In the genomic region with DNA sequence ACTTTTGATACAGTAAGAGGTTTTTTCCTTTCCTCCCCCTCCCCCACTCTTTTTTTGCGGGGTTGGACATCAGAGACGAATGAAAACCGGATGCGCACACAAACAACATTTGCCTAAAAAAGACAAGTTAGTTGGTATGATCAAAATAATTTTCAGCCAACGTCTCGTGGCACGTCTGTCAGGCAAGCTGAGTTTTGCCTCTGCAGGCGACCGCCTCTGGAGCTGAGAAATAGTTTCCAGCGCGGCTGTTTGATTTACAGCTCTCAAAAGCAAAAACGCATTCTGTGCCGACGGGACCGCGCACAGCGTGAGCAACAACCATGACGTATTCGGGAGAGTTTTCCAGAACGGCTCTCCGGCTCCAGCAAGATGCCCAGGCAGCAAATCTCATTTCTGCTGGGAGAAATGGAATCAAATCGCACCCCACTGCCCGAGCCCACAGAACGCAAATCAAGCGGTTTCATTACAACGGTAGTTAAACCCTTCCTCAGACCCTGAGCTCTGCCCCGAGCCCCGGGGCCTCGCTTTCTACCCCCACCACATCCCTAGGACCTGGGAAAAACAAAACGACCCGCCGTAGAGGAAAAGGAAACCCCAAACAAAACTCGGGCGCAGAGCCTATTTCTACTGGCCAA, we compare ENCODE assay signal across 8 cellular contexts. TPM values are rescaled to one million over a fixed set of nuclear protein-coding genes. Genes with fewer than 3 reads are reported as not detected.
DNase-seq lines count a peak whose midpoint lies in the region; ATAC-seq, FAIRE-seq and TF ChIP-seq lines count a peak whose summit lies in the region.

No MANE protein-coding gene starts in this region.

- no peak for TF ChIP-seq CTCF in C4-2B (conservative IDR thresholded peaks at IDR 0.05)

- H3K36me3 Mint-ChIP-seq in T-helper 17 cell (ENCODE audit: low read depth), result no peaks in the 10 kb centered on the region

- no peak overlapping the region for H3K27ac Mint-ChIP-seq in T-helper 17 cell

- H3K4me3 Mint-ChIP-seq in T-helper 17 cell, result no peak overlapping the region

- TF ChIP-seq POLR2A in GM12892 (IDR thresholded peaks at IDR 0.05; ENCODE audit: low read depth, low read length), result no peak; the same call in 1 of the 2 replicates

- H3K27me3 Mint-ChIP-seq in T-helper 17 cell, result no peaks in the 10 kb centered on the region

- H3K9me3 ChIP-seq in T-helper 17 cell (ENCODE audit: control insufficient read depth, low read length, poor library complexity, severe bottlenecking), result no peaks in the 10 kb centered on the region

- H3K27ac ChIP-seq in C4-2B, result peak overlapping the region; percentile 82

- FAIRE-seq in GM12892 (lab: Jason Lieb, UNC), result no peak

- ATAC-seq in GM21367 (IDR thresholded peaks at IDR 0.05; ENCODE audit: unreplicated experiment) (peak; percentile 6), T-helper 17 cell (peak; percentile 22)

- DNase-seq in Kasumi-1 (lab: John Stamatoyannopoulos, UW) (peak; percentile 49 to 54), T-helper 17 cell (peak in 2 of 3 donors; percentile 47 to 51), brain pericyte (ENCODE audit: low read depth, low spot score) (peak; percentile 61), iris pigment epithelial cell (ENCODE audit: low read depth) (peak; percentile 83), GM12892 (ENCODE audit: insufficient read length) (no peak)
- peak; percentile 68 for DNase-seq in stimulated activated CD4-positive, alpha-beta T cell treated with anti-CD3 and anti-CD28 coated beads, Interleukin-12 subunit alpha, Interleukin-12 subunit beta, amount 100 ng/mL, for 4 hours

- peaks cover 11% of the 10 kb centered on the region for H3K4me1 Mint-ChIP-seq in T-helper 17 cell

RNA-seq across cellular contexts. Expression of a gene that starts 14.2 kb away (rescaled TPM):
- 100 to 1,000 TPM; 872 to 886 TPM for total RNA-seq in T-helper 17 cell
- 180 TPM for polyA plus RNA-seq in GM12892 (2012; ENCODE audit: missing spikeins)

RNA-seq across cellular contexts. Expression of a gene that starts 50.9 kb away (rescaled TPM):
- 10 to 100 TPM; 18.6 to 21.5 TPM for total RNA-seq in T-helper 17 cell
- 4.8 TPM for polyA plus RNA-seq in GM12892 (2012; ENCODE audit: missing spikeins)
